Comparison of ENCODE assay signal across 10 cellular contexts in the genomic region with DNA sequence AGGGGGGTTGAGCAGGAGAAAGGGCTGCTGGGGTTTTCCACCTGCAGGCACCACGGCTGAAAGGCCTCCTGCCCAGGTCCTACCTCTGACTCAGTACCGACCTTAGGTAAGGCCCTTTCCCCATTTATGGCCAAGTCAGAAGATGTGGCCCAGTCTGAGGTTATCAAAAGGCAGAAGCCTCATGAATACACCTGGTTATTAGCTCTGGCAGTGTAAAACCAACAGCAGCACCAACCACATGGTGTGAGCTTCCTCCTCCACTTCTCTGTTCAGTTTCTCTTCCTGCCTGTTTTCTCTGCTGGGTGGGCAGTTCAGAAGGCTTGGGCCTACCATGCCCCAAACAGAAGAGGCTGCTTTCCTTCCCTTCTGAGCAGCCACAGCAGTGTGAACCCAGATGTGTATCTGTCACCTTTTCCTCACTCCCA.
DNase-seq lines count a peak whose midpoint lies in the region; ATAC-seq and TF ChIP-seq lines count a peak whose summit lies in the region.
"Had no signal": no experiment of that assay in that cellular context is flagged by ENCODE, and none has a peak within 500 bp of the region (broad histone marks: within the 10 kb centered on the region; RNA-seq: fewer than 3 reads in every experiment).

No MANE protein-coding gene starts in this region.

- H3K4me1 ChIP-seq in BE2C: no peaks in the 10 kb centered on the region

- no peaks in the 10 kb centered on the region for H3K27me3 ChIP-seq in BE2C

- peaks cover 2% of the 10 kb centered on the region for H3K36me3 Mint-ChIP-seq in activated naive CD8-positive, alpha-beta T cell treated with anti-CD3 and anti-CD28 coated beads, Interleukin-2, amount 10 ng/mL, durations not matched to agents 7 days and 5 days

- H3K36me3 ChIP-seq in BE2C: no peaks in the 10 kb centered on the region

- peaks cover 35% of the 10 kb centered on the region for H3K4me1 Mint-ChIP-seq in activated naive CD8-positive, alpha-beta T cell treated with anti-CD3 and anti-CD28 coated beads, Interleukin-2, amount 10 ng/mL, durations not matched to agents 7 days and 5 days

- TF ChIP-seq CTCF in GM13977 (IDR thresholded peaks at IDR 0.05; ENCODE audit: extremely low read depth, insufficient read depth, missing control alignments) (no peak), GM20000 (IDR thresholded peaks at IDR 0.05; ENCODE audit: extremely low read depth, missing control alignments) (no peak), BE2C (IDR thresholded peaks at IDR 0.05; ENCODE audit: low read depth, low read length) (no peak)

- H3K9me3 Mint-ChIP-seq in activated naive CD8-positive, alpha-beta T cell treated with anti-CD3 and anti-CD28 coated beads, Interleukin-2, amount 10 ng/mL, durations not matched to agents 7 days and 5 days: no peaks in the 10 kb centered on the region

- peak; percentile 65 for ATAC-seq in HG03175 (IDR thresholded peaks at IDR 0.05; ENCODE audit: unreplicated experiment)
- peak; percentile 65 for ATAC-seq in activated naive CD8-positive, alpha-beta T cell treated with anti-CD3 and anti-CD28 coated beads, Interleukin-2, amount 10 ng/mL, durations not matched to agents 7 days and 5 days (ENCODE audit: low read depth)
- ATAC-seq: activated CD4-positive, alpha-beta T cell treated with anti-CD3 and anti-CD28 coated beads for 36 hours had no signal

- no peak overlapping the region for H3K4me3 Mint-ChIP-seq in activated naive CD8-positive, alpha-beta T cell treated with anti-CD3 and anti-CD28 coated beads, Interleukin-2, amount 10 ng/mL, durations not matched to agents 7 days and 5 days
- H3K4me3 Mint-ChIP-seq: activated CD4-positive, alpha-beta T cell treated with anti-CD3 and anti-CD28 coated beads for 36 hours had no signal

- H3K9me3 ChIP-seq in BE2C: no peaks in the 10 kb centered on the region

- H3K4me3 ChIP-seq in BE2C (ENCODE audit: low read depth, low read length): no peak overlapping the region

- POLR2A ChIA-PET in activated naive CD8-positive, alpha-beta T cell treated with anti-CD3 and anti-CD28 coated beads, Interleukin-2, amount 10 ng/mL, durations not matched to agents 7 days and 5 days (lab: Charles Lee): interaction anchor here (0.7 to 1.0 kb wide), 2 partner anchors 10 to 87 kb away, joined by 3 to 4 read pairs; a partner anchor contains a TSS

- DNase-seq in GM13977 (ENCODE audit: low spot score) (peak; percentile 40), GM20000 (ENCODE audit: low spot score) (peak; percentile 46), OCI-M2 (lab: John Stamatoyannopoulos, UW; ENCODE audit: unreplicated experiment) (no peak), BE2C (no peak), NCI-H146 (lab: John Stamatoyannopoulos, UW) (no peak), NCI-H748 treated with DMSO at 0.1 percent for 48 hours (lab: John Stamatoyannopoulos, UW) (no peak)
- DNase-seq in activated naive CD8-positive, alpha-beta T cell treated with anti-CD3 and anti-CD28 coated beads, Interleukin-2, amount 10 ng/mL, durations not matched to agents 7 days and 5 days: peak; percentile 40
- DNase-seq: activated CD4-positive, alpha-beta T cell treated with anti-CD3 and anti-CD28 coated beads for 36 hours; cerebellar nuclear complex had no signal

- in situ Hi-C loops in GM13977 (cut with MboI; ENCODE audit: low pct_unique_long_range_greater_than_20kb, low sequenced_read_pairs, unreplicated experiment): no loop called here

- H3K27me3 Mint-ChIP-seq in activated naive CD8-positive, alpha-beta T cell treated with anti-CD3 and anti-CD28 coated beads, Interleukin-2, amount 10 ng/mL, durations not matched to agents 7 days and 5 days: no peaks in the 10 kb centered on the region
- H3K27me3 Mint-ChIP-seq: activated CD4-positive, alpha-beta T cell treated with anti-CD3 and anti-CD28 coated beads for 36 hours had no signal

- peak overlapping the region; percentile 49 for H3K27ac Mint-ChIP-seq in activated naive CD8-positive, alpha-beta T cell treated with anti-CD3 and anti-CD28 coated beads, Interleukin-2, amount 10 ng/mL, durations not matched to agents 7 days and 5 days
- H3K27ac Mint-ChIP-seq: activated CD4-positive, alpha-beta T cell treated with anti-CD3 and anti-CD28 coated beads for 36 hours had no signal

Comparison
In these comparisons a context has a peak if more than half of its experiments do, and no peak if none do; other contexts are left out.
1. DNase-seq: peak in GM13977 (single experiment), GM20000 (single experiment) and activated naive CD8-positive, alpha-beta T cell treated with anti-CD3 and anti-CD28 coated beads, Interleukin-2, amount 10 ng/mL, durations not matched to agents 7 days and 5 days (single experiment); none in OCI-M2 (single experiment), BE2C (single experiment), NCI-H146 (single experiment) and NCI-H748 treated with DMSO at 0.1 percent for 48 hours (single experiment).